In the genomic region with DNA sequence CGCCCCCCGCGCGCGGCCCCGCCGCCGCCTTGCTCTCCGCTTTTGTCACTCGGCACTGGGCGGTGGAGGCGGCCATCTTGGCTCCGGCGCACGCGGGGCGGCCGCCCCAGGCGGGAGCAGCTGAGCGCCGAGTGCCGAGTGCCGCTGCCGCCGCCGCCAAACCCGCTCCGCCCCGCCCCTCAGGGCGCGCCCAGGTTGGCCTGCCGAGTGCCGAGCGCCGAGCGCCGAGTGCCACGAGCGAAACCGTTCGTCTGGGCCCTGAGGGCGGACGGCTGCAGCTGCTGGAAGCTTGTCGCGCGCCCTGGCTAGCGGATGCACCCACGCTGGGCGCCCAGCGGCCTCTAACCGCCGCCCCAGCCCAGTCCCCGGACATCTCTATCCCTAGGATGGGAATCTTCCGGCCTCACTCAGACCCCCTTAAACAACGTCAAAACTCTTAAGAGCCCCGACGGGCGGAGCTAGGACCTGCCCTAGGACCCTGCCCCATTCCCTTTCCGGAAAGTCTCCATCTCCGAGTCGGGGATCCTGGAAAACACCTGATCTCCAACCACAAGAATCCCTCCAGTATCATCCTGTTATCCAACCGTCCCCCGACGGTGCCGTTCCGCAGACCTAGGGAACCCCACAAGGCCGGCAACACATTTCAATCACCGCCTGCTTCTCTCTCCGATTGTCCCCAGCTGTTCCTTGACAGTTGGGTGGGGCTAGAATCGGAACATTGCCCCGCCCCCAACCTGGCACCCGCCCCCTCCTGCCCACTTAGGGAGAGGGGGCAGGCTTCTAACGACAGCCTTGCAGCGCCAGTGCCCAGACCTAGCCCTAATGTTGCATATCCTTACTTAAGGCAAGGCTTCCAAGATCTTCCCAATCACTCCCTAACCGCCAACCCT, we compare ENCODE assay signal across 8 cellular contexts. TPM values are rescaled to one million over a fixed set of nuclear protein-coding genes. Genes with fewer than 3 reads are reported as not detected.
A peak's percentile ranks its signal among the peaks of the same experiment; 100 is the strongest.
DNase-seq lines count a peak whose midpoint lies in the region; ATAC-seq lines count a peak whose summit lies in the region.

No MANE protein-coding gene starts in this region.

- H3K4me1 Mint-ChIP-seq in CD4-positive, CD25-positive, alpha-beta regulatory T cell, result peaks cover 0 to 29% (median 18%) of the 10 kb centered on the region in 4 donors
- peaks cover 37% of the 10 kb centered on the region for H3K4me1 Mint-ChIP-seq in activated T-cell treated with anti-CD3 and anti-CD28 coated beads, Interleukin-2, amount 50 U/mL, for 24 hours (ENCODE audit: low read depth)

- 1% methylated on average over 51 to 75 of the region's 75 CpGs for WGBS in esophagus, 2 donors

- H3K4me3 Mint-ChIP-seq in CD4-positive, CD25-positive, alpha-beta regulatory T cell, result peak overlapping the region; percentile 89 to 97 (median 96)
- H3K4me3 Mint-ChIP-seq in activated T-cell treated with anti-CD3 and anti-CD28 coated beads, Interleukin-2, amount 50 U/mL, for 24 hours, result peak overlapping the region; percentile 83

- H3K36me3 Mint-ChIP-seq in CD4-positive, CD25-positive, alpha-beta regulatory T cell, result no peaks in the 10 kb centered on the region
- peaks cover 38% of the 10 kb centered on the region for H3K36me3 Mint-ChIP-seq in activated T-cell treated with anti-CD3 and anti-CD28 coated beads, Interleukin-2, amount 50 U/mL, for 24 hours (ENCODE audit: low read depth)

- H3K27ac ChIP-seq in CD4-positive, CD25-positive, alpha-beta regulatory T cell (ENCODE audit: insufficient read depth, low read length, poor library complexity, severe bottlenecking), result peak overlapping the region; percentile 75
- H3K27ac ChIP-seq in esophagus (ENCODE audit: low read depth in 2 of 2, low read length in 1 of 2) (peak overlapping the region; percentile 86 to 92), muscle layer of colon (ENCODE audit: low read depth, low read length) (peak overlapping the region; percentile 90)

- no peaks in the 10 kb centered on the region for H3K27me3 Mint-ChIP-seq in CD4-positive, CD25-positive, alpha-beta regulatory T cell
- no peaks in the 10 kb centered on the region for H3K27me3 Mint-ChIP-seq in activated T-cell treated with anti-CD3 and anti-CD28 coated beads, Interleukin-2, amount 50 U/mL, for 24 hours

- no peaks in the 10 kb centered on the region for H3K9me3 ChIP-seq in CD4-positive, CD25-positive, alpha-beta regulatory T cell (ENCODE audit: control insufficient read depth in 2 of 2, low read length in 2 of 2)
- no peaks in the 10 kb centered on the region for H3K9me3 ChIP-seq in esophagus (ENCODE audit: control insufficient read depth in 2 of 2, insufficient read depth in 1 of 2, low read depth in 1 of 2, low read length in 1 of 2)
- no peaks in the 10 kb centered on the region for H3K9me3 ChIP-seq in muscle layer of colon (ENCODE audit: low read length)

- no peaks in the 10 kb centered on the region for H3K9me3 Mint-ChIP-seq in CD4-positive, CD25-positive, alpha-beta regulatory T cell
- no peaks in the 10 kb centered on the region for H3K9me3 Mint-ChIP-seq in activated T-cell treated with anti-CD3 and anti-CD28 coated beads, Interleukin-2, amount 50 U/mL, for 24 hours

- peaks cover 30% of the 10 kb centered on the region for H3K4me1 ChIP-seq in CD4-positive, CD25-positive, alpha-beta regulatory T cell (ENCODE audit: control insufficient read depth, insufficient read depth, low read length, poor library complexity, severe bottlenecking)
- peaks cover 10 to 18% of the 10 kb centered on the region in 2 donors for H3K4me1 ChIP-seq in esophagus (ENCODE audit: control insufficient read depth in 2 of 2, insufficient read depth in 2 of 2, low read length in 1 of 2)
- peaks cover 25% of the 10 kb centered on the region for H3K4me1 ChIP-seq in muscle layer of colon (ENCODE audit: insufficient read depth, low read length)

- no peaks in the 10 kb centered on the region for H3K27me3 ChIP-seq in CD4-positive, CD25-positive, alpha-beta regulatory T cell (ENCODE audit: control insufficient read depth, insufficient read depth, low read length)
- H3K27me3 ChIP-seq in esophagus (ENCODE audit: control insufficient read depth in 1 of 2, insufficient read depth in 2 of 2, low read length in 2 of 2) (no peaks in the 10 kb centered on the region), muscle layer of colon (ENCODE audit: control insufficient read depth in 1 of 2, insufficient read depth in 2 of 2, low read length in 2 of 2) (no peaks in the 10 kb centered on the region)

- H3K27ac Mint-ChIP-seq in CD4-positive, CD25-positive, alpha-beta regulatory T cell, result peak overlapping the region; percentile 85 to 98 (median 96)
- peak overlapping the region; percentile 90 for H3K27ac Mint-ChIP-seq in activated T-cell treated with anti-CD3 and anti-CD28 coated beads, Interleukin-2, amount 50 U/mL, for 24 hours

- H3K4me3 ChIP-seq in CD4-positive, CD25-positive, alpha-beta regulatory T cell (ENCODE audit: low read depth, low read length), result peak overlapping the region; percentile 84
- H3K4me3 ChIP-seq in esophagus (ENCODE audit: low read depth in 1 of 2, low read length in 2 of 2) (peak overlapping the region; percentile 72 to 80), muscle layer of colon (ENCODE audit: low read depth in 1 of 2, low read length in 2 of 2) (peak overlapping the region; percentile 84 to 92)

- H3K9ac ChIP-seq in muscle layer of colon (ENCODE audit: low read length), result peak overlapping the region; percentile 36

- H3K36me3 ChIP-seq in CD4-positive, CD25-positive, alpha-beta regulatory T cell (ENCODE audit: control insufficient read depth, insufficient read depth, low read length), result no peaks in the 10 kb centered on the region
- H3K36me3 ChIP-seq in esophagus (ENCODE audit: control insufficient read depth in 2 of 2, insufficient read depth in 2 of 2, low read length in 1 of 2), result peaks cover 0 to 8% of the 10 kb centered on the region in 2 donors
- no peaks in the 10 kb centered on the region for H3K36me3 ChIP-seq in muscle layer of colon (ENCODE audit: insufficient read depth, low read length)

- ATAC-seq in CD4-positive, CD25-positive, alpha-beta regulatory T cell (ENCODE audit: low read depth in 2 of 2), result peak; percentile 94
- peak; percentile 56 for ATAC-seq in GM19438 (IDR thresholded peaks at IDR 0.05; ENCODE audit: low read depth, unreplicated experiment)

- DNase-seq in CD4-positive, CD25-positive, alpha-beta regulatory T cell, result peak; percentile 87 to 95 (median 92)
- peak; percentile 94 for DNase-seq in HuH-7 (ENCODE audit: low spot score)
- DNase-seq in OCI-M2 (lab: John Stamatoyannopoulos, UW; ENCODE audit: unreplicated experiment), result peak; percentile 28
- peak; percentile 95 for DNase-seq in activated T-cell treated with anti-CD3 and anti-CD28 coated beads, Interleukin-2, amount 50 U/mL, for 24 hours
- peak; percentile 77 to 83 for DNase-seq in stimulated activated CD8-positive, alpha-beta memory T cell treated with anti-CD3 and anti-CD28 coated beads, Interleukin-4, amount 100 ng/mL, for 4 hours (ENCODE audit: low read depth in 2 of 2, low spot score in 1 of 2)

RNA-seq across cellular contexts. Expression of a gene that starts 14.1 kb away (rescaled TPM):
- 142 TPM for total RNA-seq in CD4-positive, CD25-positive, alpha-beta regulatory T cell
- polyA plus RNA-seq in CD4-positive, CD25-positive, alpha-beta regulatory T cell, result 10 to 100 TPM; 30.0 to 41.3 (median 35.9) TPM
- polyA plus RNA-seq in esophagus, result 10 to 100 TPM; 37.9 to 75.5 TPM

RNA-seq across cellular contexts. Expression of a gene that starts 16.9 kb away (rescaled TPM):
- 17.6 TPM for total RNA-seq in CD4-positive, CD25-positive, alpha-beta regulatory T cell
- 1 to 10 TPM in 2 of 4 donors, under 1 TPM in 2; 0.25 to 1.5 (median 0.71) TPM for polyA plus RNA-seq in CD4-positive, CD25-positive, alpha-beta regulatory T cell
- 10 to 100 TPM; 17.4 to 17.5 TPM for polyA plus RNA-seq in esophagus

RNA-seq across cellular contexts. Expression of a gene that starts 31.5 kb away (rescaled TPM):
- 122 TPM for total RNA-seq in CD4-positive, CD25-positive, alpha-beta regulatory T cell
- 10 to 100 TPM; 25.3 to 64.3 (median 35.6) TPM for polyA plus RNA-seq in CD4-positive, CD25-positive, alpha-beta regulatory T cell
- 1 to 10 TPM; 3.6 to 5.8 TPM for polyA plus RNA-seq in esophagus

RNA-seq across cellular contexts. Expression of a gene that starts 46.4 kb away (rescaled TPM):
- total RNA-seq in CD4-positive, CD25-positive, alpha-beta regulatory T cell, result not detected
- polyA plus RNA-seq in CD4-positive, CD25-positive, alpha-beta regulatory T cell, result under 1 TPM in 2 of 4 donors, not detected in 2; 0.10 to 0.12 TPM
- polyA plus RNA-seq in esophagus, result under 1 TPM in 1 of 2 donors, not detected in 1; 0.02 TPM

RNA-seq across cellular contexts. Expression of a gene that starts 53.3 kb away (rescaled TPM):
- 79.1 TPM for total RNA-seq in CD4-positive, CD25-positive, alpha-beta regulatory T cell
- polyA plus RNA-seq in CD4-positive, CD25-positive, alpha-beta regulatory T cell, result 10 to 100 TPM; 11.3 to 15.6 (median 13.6) TPM
- polyA plus RNA-seq in esophagus, result 10 to 100 TPM; 13.1 to 15.0 TPM

Comparison
In these comparisons a context has a peak if more than half of its experiments do, and no peak if none do; other contexts are left out.
1. Peak in every context shown above with its lines: DNase-seq, ATAC-seq, H3K4me3 ChIP-seq and H3K27ac ChIP-seq.
2. DNase-seq: peak in every context shown above with its lines; median percentile 95 in activated T-cell treated with anti-CD3 and anti-CD28 coated beads, Interleukin-2, amount 50 U/mL, for 24 hours; 94 in HuH-7; 92 in CD4-positive, CD25-positive, alpha-beta regulatory T cell; 80 in stimulated activated CD8-positive, alpha-beta memory T cell treated with anti-CD3 and anti-CD28 coated beads, Interleukin-4, amount 100 ng/mL, for 4 hours; 28 in OCI-M2.
3. RNA of a gene that starts 16.9 kb away (polyA plus RNA-seq): 17.4 to 17.5 TPM in esophagus; 0.25 to 1.5 TPM in CD4-positive, CD25-positive, alpha-beta regulatory T cell; every median in the first group is over 4 times any median in the second.